ENCODE assay signal across 9 cellular contexts in genomic region chr3:183285318-183285717, GRCh38. TPM values are rescaled to one million over a fixed set of nuclear protein-coding genes. Genes with fewer than 3 reads are reported as not detected.
DNase-seq lines count a peak whose midpoint lies in the region; ATAC-seq and TF ChIP-seq lines count a peak whose summit lies in the region.
"Had no signal": no experiment of that assay in that cellular context is flagged by ENCODE, and none has a peak within 500 bp of the region (broad histone marks: within the 10 kb centered on the region; RNA-seq: fewer than 3 reads in every experiment).

No MANE protein-coding gene starts in this region.

- ATAC-seq in memory B cell (ENCODE audit: low read depth): no peak
- no peak for ATAC-seq in upper lobe of left lung (ENCODE audit: low FRiP score in 2 of 2)
- no peak for ATAC-seq in GM21390 (IDR thresholded peaks at IDR 0.05; ENCODE audit: unreplicated experiment)
- ATAC-seq in GM18907 (IDR thresholded peaks at IDR 0.05; ENCODE audit: unreplicated experiment): no peak

- peak overlapping the region; percentile 62 to 65 (median 64) for H3K27ac ChIP-seq in upper lobe of left lung

- CTCF ChIA-PET in activated naive CD4-positive, alpha-beta T cell treated with anti-CD3 and anti-CD28 coated beads, Interleukin-2, amount 10 ng/mL, durations not matched to agents 7 days and 5 days (lab: Charles Lee): interaction anchor here (0.6 to 1.1 kb wide), 2 partner anchors 107 to 162 kb away, joined by 3 to 4 read pairs; no protein-coding TSS in a partner anchor

- no peaks in the 10 kb centered on the region for H3K36me3 ChIP-seq in upper lobe of left lung
- H3K36me3 ChIP-seq in HAP-1 (replicated peaks): no peaks in the 10 kb centered on the region
- H3K36me3 ChIP-seq: MG63 had no signal

- 61 to 88% methylated on average over 1 of the region's 1 CpG for WGBS in upper lobe of left lung, 2 donors

- H3K4me1 ChIP-seq in upper lobe of left lung: peaks cover 10 to 17% (median 14%) of the 10 kb centered on the region in 4 donors
- no peaks in the 10 kb centered on the region for H3K4me1 ChIP-seq in HAP-1

- H3K9me3 Mint-ChIP-seq in activated naive CD4-positive, alpha-beta T cell treated with anti-CD3 and anti-CD28 coated beads, Interleukin-2, amount 10 ng/mL, durations not matched to agents 7 days and 5 days: no peaks in the 10 kb centered on the region
- H3K9me3 Mint-ChIP-seq in activated T-helper 2 cell treated with anti-CD3 and anti-CD28 coated beads, Interferon-gamma antibody, Interleukin-2, Interleukin-4, amounts not matched to agents 10 μg/mL and 5 μg/mL and 100 μg/mL, durations not matched to agents 14 hours and 24 hours and 36 hours: no peaks in the 10 kb centered on the region
- no peaks in the 10 kb centered on the region for H3K9me3 Mint-ChIP-seq in memory B cell

- TF ChIP-seq POLR2A in upper lobe of left lung (IDR thresholded peaks at IDR 0.05): no peak

- H3K27me3 Mint-ChIP-seq in activated naive CD4-positive, alpha-beta T cell treated with anti-CD3 and anti-CD28 coated beads, Interleukin-2, amount 10 ng/mL, durations not matched to agents 7 days and 5 days: no peaks in the 10 kb centered on the region
- H3K27me3 Mint-ChIP-seq in activated T-helper 2 cell treated with anti-CD3 and anti-CD28 coated beads, Interferon-gamma antibody, Interleukin-2, Interleukin-4, amounts not matched to agents 10 μg/mL and 5 μg/mL and 100 μg/mL, durations not matched to agents 14 hours and 24 hours and 36 hours (ENCODE audit: low read depth): no peaks in the 10 kb centered on the region
- peaks cover 5% of the 10 kb centered on the region for H3K27me3 Mint-ChIP-seq in memory B cell

- H3K4me3 ChIP-seq in upper lobe of left lung: no peak overlapping the region
- H3K4me3 ChIP-seq in HAP-1: no peak overlapping the region
- H3K4me3 ChIP-seq: MG63 had no signal

- H3K4me1 Mint-ChIP-seq in activated naive CD4-positive, alpha-beta T cell treated with anti-CD3 and anti-CD28 coated beads, Interleukin-2, amount 10 ng/mL, durations not matched to agents 7 days and 5 days: peaks cover 25% of the 10 kb centered on the region
- peaks cover 35% of the 10 kb centered on the region for H3K4me1 Mint-ChIP-seq in activated T-helper 2 cell treated with anti-CD3 and anti-CD28 coated beads, Interferon-gamma antibody, Interleukin-2, Interleukin-4, amounts not matched to agents 10 μg/mL and 5 μg/mL and 100 μg/mL, durations not matched to agents 14 hours and 24 hours and 36 hours (ENCODE audit: low read depth)
- peaks cover 8% of the 10 kb centered on the region for H3K4me1 Mint-ChIP-seq in memory B cell

- no peaks in the 10 kb centered on the region for H3K27me3 ChIP-seq in upper lobe of left lung
- no peaks in the 10 kb centered on the region for H3K27me3 ChIP-seq in HAP-1 (ENCODE audit: low read depth)
- H3K27me3 ChIP-seq: MG63 had no signal

- intact Hi-C loops in activated T-helper 2 cell treated with anti-CD3 and anti-CD28 coated beads, Interferon-gamma antibody, Interleukin-2, Interleukin-4, amounts not matched to agents 10 μg/mL and 5 μg/mL and 100 μg/mL, durations not matched to agents 14 hours and 24 hours and 36 hours (cut with micrococcal nuclease): loop anchor here (1.0 to 2.0 kb wide), 2 partner anchors 64 to 145 kb away; no protein-coding TSS in a partner anchor

- H3K9me3 ChIP-seq in upper lobe of left lung (no peaks in the 10 kb centered on the region), HAP-1 (no peaks in the 10 kb centered on the region)
- H3K9me3 ChIP-seq: MG63 had no signal

- TF ChIP-seq EP300 in upper lobe of left lung (IDR thresholded peaks at IDR 0.05): no peak

- peak overlapping the region; percentile 84 for H3K27ac Mint-ChIP-seq in activated naive CD4-positive, alpha-beta T cell treated with anti-CD3 and anti-CD28 coated beads, Interleukin-2, amount 10 ng/mL, durations not matched to agents 7 days and 5 days
- H3K27ac Mint-ChIP-seq in activated T-helper 2 cell treated with anti-CD3 and anti-CD28 coated beads, Interferon-gamma antibody, Interleukin-2, Interleukin-4, amounts not matched to agents 10 μg/mL and 5 μg/mL and 100 μg/mL, durations not matched to agents 14 hours and 24 hours and 36 hours: peak overlapping the region; percentile 95
- peak overlapping the region; percentile 94 for H3K27ac Mint-ChIP-seq in memory B cell

- in situ Hi-C loops in HAP-1 (cut with MboI; ENCODE audit: low sequenced_read_pairs): no loop called here

- no peak overlapping the region for H3K4me3 Mint-ChIP-seq in activated naive CD4-positive, alpha-beta T cell treated with anti-CD3 and anti-CD28 coated beads, Interleukin-2, amount 10 ng/mL, durations not matched to agents 7 days and 5 days
- peak overlapping the region; percentile 57 for H3K4me3 Mint-ChIP-seq in activated T-helper 2 cell treated with anti-CD3 and anti-CD28 coated beads, Interferon-gamma antibody, Interleukin-2, Interleukin-4, amounts not matched to agents 10 μg/mL and 5 μg/mL and 100 μg/mL, durations not matched to agents 14 hours and 24 hours and 36 hours (ENCODE audit: low read depth)
- peak overlapping the region; percentile 46 for H3K4me3 Mint-ChIP-seq in memory B cell

- no peaks in the 10 kb centered on the region for H3K36me3 Mint-ChIP-seq in activated naive CD4-positive, alpha-beta T cell treated with anti-CD3 and anti-CD28 coated beads, Interleukin-2, amount 10 ng/mL, durations not matched to agents 7 days and 5 days
- peaks cover 2% of the 10 kb centered on the region for H3K36me3 Mint-ChIP-seq in activated T-helper 2 cell treated with anti-CD3 and anti-CD28 coated beads, Interferon-gamma antibody, Interleukin-2, Interleukin-4, amounts not matched to agents 10 μg/mL and 5 μg/mL and 100 μg/mL, durations not matched to agents 14 hours and 24 hours and 36 hours (ENCODE audit: low read depth)
- no peaks in the 10 kb centered on the region for H3K36me3 Mint-ChIP-seq in memory B cell

- TF ChIP-seq CTCF in upper lobe of left lung (IDR thresholded peaks at IDR 0.05): no peak

- no peak for DNase-seq in activated naive CD4-positive, alpha-beta T cell treated with anti-CD3 and anti-CD28 coated beads, Interleukin-2, amount 10 ng/mL, durations not matched to agents 7 days and 5 days
- DNase-seq in activated naive CD4-positive, alpha-beta T cell (lab: John Stamatoyannopoulos, UW): no peak
- DNase-seq in activated T-helper 2 cell treated with anti-CD3 and anti-CD28 coated beads, Interferon-gamma antibody, Interleukin-2, Interleukin-4, amounts not matched to agents 10 μg/mL and 5 μg/mL and 100 μg/mL, durations not matched to agents 14 hours and 24 hours and 36 hours (ENCODE audit: low spot score): no peak
- DNase-seq in memory B cell (ENCODE audit: low spot score in 2 of 2) (no peak), upper lobe of left lung (no peak), HAP-1 (ENCODE audit: low spot score in 2 of 2) (no peak)

RNA-seq across cellular contexts. Expression of gene B3GNT5, which starts 32.3 kb away (rescaled TPM):
- total RNA-seq in activated T-helper 2 cell treated with anti-CD3 and anti-CD28 coated beads, Interferon-gamma antibody, Interleukin-2, Interleukin-4, amounts not matched to agents 10 μg/mL and 5 μg/mL and 100 μg/mL, durations not matched to agents 14 hours and 24 hours and 36 hours: 41.0 and 41.7 TPM in 2 replicates
- 10 to 100 TPM; 15.7 to 44.5 (median 28.3) TPM for total RNA-seq in upper lobe of left lung
